10 cellular contexts compared by ENCODE assay signal in genomic region chr15:101242999-101243336, GRCh38. TPM values are rescaled to one million over a fixed set of nuclear protein-coding genes. Genes with fewer than 3 reads are reported as not detected.
DNase-seq lines count a peak whose midpoint lies in the region; ATAC-seq and TF ChIP-seq lines count a peak whose summit lies in the region.
"Had no signal": no experiment of that assay in that cellular context is flagged by ENCODE, and none has a peak within 500 bp of the region (broad histone marks: within the 10 kb centered on the region; RNA-seq: fewer than 3 reads in every experiment).

No MANE protein-coding gene starts in this region.

- H3K4me2 ChIP-seq in DND-41 (ENCODE audit: insufficient read depth, low read length), result peak overlapping the region; percentile 53
- H3K4me2 ChIP-seq in Karpas-422 (ENCODE audit: low read depth, low read length, poor library complexity, severe bottlenecking), result peak overlapping the region; percentile 32
- peak overlapping the region; percentile 13 for H3K4me2 ChIP-seq in osteoblast (ENCODE audit: insufficient read depth, low read length)

- H3K9me2 ChIP-seq in Karpas-422 (replicated peaks; ENCODE audit: insufficient read depth, low read length), result no peaks in the 10 kb centered on the region

- H3K36me3 ChIP-seq in DND-41 (ENCODE audit: insufficient read depth, low read length), result peaks cover 12% of the 10 kb centered on the region
- H3K36me3 ChIP-seq in Karpas-422 (ENCODE audit: insufficient read depth, low read length), result no peaks in the 10 kb centered on the region
- H3K36me3 ChIP-seq in osteoblast (ENCODE audit: insufficient read depth, low read length), result peaks cover 10% of the 10 kb centered on the region

- DNase-seq in DND-41, result no peak
- no peak for DNase-seq in Karpas-422
- DNase-seq in osteoblast (ENCODE audit: insufficient read length, low spot score, missing footprints), result no peak
- no peak for DNase-seq in COLO829 (ENCODE audit: low spot score)
- no peak for DNase-seq in occipital lobe (lab: John Stamatoyannopoulos, UW)
- no peak for DNase-seq in GM13976 (ENCODE audit: low spot score)
- DNase-seq in HuH-7.5 (ENCODE audit: low spot score), result no peak
- DNase-seq: NCI-H187, SHP77 treated with DMSO at 0.1 percent for 48 hours had no signal

- ATAC-seq in DND-41 (ENCODE audit: insufficient read depth, low read depth), result no peak

- peaks cover 97% of the 10 kb centered on the region for H3K79me2 ChIP-seq in DND-41 (ENCODE audit: insufficient read depth, low read length)
- H3K79me2 ChIP-seq in Karpas-422 (ENCODE audit: low read length), result peaks cover 58% of the 10 kb centered on the region
- H3K79me2 ChIP-seq in osteoblast (ENCODE audit: insufficient read depth, low read length), result peaks cover 100% of the 10 kb centered on the region

- no peaks in the 10 kb centered on the region for H3K27me3 ChIP-seq in DND-41 (ENCODE audit: insufficient read depth, low read length, poor library complexity)
- no peaks in the 10 kb centered on the region for H3K27me3 ChIP-seq in Karpas-422 (ENCODE audit: low read length)
- no peaks in the 10 kb centered on the region for H3K27me3 ChIP-seq in osteoblast (ENCODE audit: insufficient read depth, low read length)

- H3K4me3 ChIP-seq in DND-41 (ENCODE audit: low read depth in 1 of 2, low read length in 2 of 2) (no peak overlapping the region; a peak in 1 of 4 replicates), Karpas-422 (ENCODE audit: low read length) (no peak overlapping the region), osteoblast (ENCODE audit: insufficient read depth, low read length) (no peak overlapping the region)

- TF ChIP-seq CTCF in DND-41 (IDR thresholded peaks at IDR 0.05; ENCODE audit: borderline replicate concordance, extremely low read depth, low read length, poor library complexity, severe bottlenecking), result no peak
- no peak for TF ChIP-seq CTCF in osteoblast (IDR thresholded peaks at IDR 0.05; ENCODE audit: extremely low read depth, low read depth, low read length)
- no peak for TF ChIP-seq CTCF in GM13976 (IDR thresholded peaks at IDR 0.05; ENCODE audit: borderline replicate concordance, control extremely low read depth, extremely low read depth, insufficient read depth, missing control alignments)

- H3K9me3 ChIP-seq in DND-41 (ENCODE audit: insufficient read depth, low read length, severe bottlenecking) (no peaks in the 10 kb centered on the region), Karpas-422 (ENCODE audit: low read length) (no peaks in the 10 kb centered on the region), osteoblast (ENCODE audit: low read depth, low read length) (no peaks in the 10 kb centered on the region)

- H3K27ac ChIP-seq in DND-41 (ENCODE audit: low read length) (peak overlapping the region; percentile 89), Karpas-422 (ENCODE audit: low read length) (no peak overlapping the region), adipose tissue (ENCODE audit: low read depth, low read length) (peak overlapping the region; percentile 76), osteoblast (ENCODE audit: low read depth, low read length) (peak overlapping the region; percentile 41)

- H3K4me1 ChIP-seq in DND-41 (ENCODE audit: insufficient read depth, low read length) (peaks cover 64% of the 10 kb centered on the region), Karpas-422 (ENCODE audit: low read length) (peaks cover 36% of the 10 kb centered on the region), osteoblast (ENCODE audit: insufficient read depth, low read length) (peaks cover 39% of the 10 kb centered on the region)

- H4K20me1 ChIP-seq in DND-41 (ENCODE audit: insufficient read depth, low read length), result peaks cover 18% of the 10 kb centered on the region
- H4K20me1 ChIP-seq in Karpas-422 (ENCODE audit: insufficient read depth, low read depth, low read length), result peaks cover 39% of the 10 kb centered on the region
- peaks cover 69% of the 10 kb centered on the region for H4K20me1 ChIP-seq in osteoblast (ENCODE audit: insufficient read depth, low read length)

- in situ Hi-C loops in GM13976 (cut with MboI; ENCODE audit: low sequenced_read_pairs, unreplicated experiment), result no loop called here

- H2AFZ ChIP-seq in DND-41 (ENCODE audit: low read depth, low read length), result no peak overlapping the region
- no peak overlapping the region for H2AFZ ChIP-seq in Karpas-422 (ENCODE audit: low read length)
- no peak overlapping the region for H2AFZ ChIP-seq in osteoblast (ENCODE audit: low read length)

- H3K9ac ChIP-seq in DND-41 (ENCODE audit: low read depth, low read length) (peak overlapping the region; percentile 41), Karpas-422 (ENCODE audit: low read length) (0 out of 2 replicates have a peak overlapping the region, but pooled peaks have one; percentile 7)

- 35 to 77% (median 41%) methylated on average over 6 of the region's 6 CpGs for WGBS in adipose tissue, 3 donors

RNA-seq across cellular contexts. Expression of gene CHSY1, which starts 8.9 kb away (rescaled TPM):
- 10.5 and 11.4 TPM in 2 replicates for total RNA-seq in Karpas-422 (2014; rRNA removed; shearing (Covaris generic); ENCODE audit: low replicate concordance)
- polyA plus RNA-seq in adipose tissue, result 10 to 100 TPM in 2 of 3 donors, 1 to 10 TPM in 1; 2.8 to 32.4 (median 21.3) TPM
- 36.8 and 39.1 TPM in 2 replicates for total RNA-seq in osteoblast
- total RNA-seq in occipital lobe, result 23.9 TPM

RNA-seq across cellular contexts. Expression of gene SELENOS, which starts 34.3 kb away (rescaled TPM):
- 14.9 and 27.2 TPM in 2 replicates for total RNA-seq in Karpas-422 (2014; rRNA removed; shearing (Covaris generic); ENCODE audit: low replicate concordance)
- 100 to 1,000 TPM in 2 of 3 donors, 10 to 100 TPM in 1; 56.0 to 109 (median 107) TPM for polyA plus RNA-seq in adipose tissue
- total RNA-seq in osteoblast, result 74.3 and 79.6 TPM in 2 replicates
- 40.1 TPM for total RNA-seq in occipital lobe

RNA-seq across cellular contexts. Expression of gene SNRPA1, which starts 52.1 kb away (rescaled TPM):
- 52.3 and 53.4 TPM in 2 replicates for total RNA-seq in Karpas-422 (2014; rRNA removed; shearing (Covaris generic); ENCODE audit: low replicate concordance)
- 10 to 100 TPM; 29.4 to 49.5 (median 36.8) TPM for polyA plus RNA-seq in adipose tissue
- total RNA-seq in osteoblast (7.1 and 9.8 TPM in 2 replicates), occipital lobe (15.0 TPM)
